ENCODE assay signal across 1 cellular context in the genomic region with DNA sequence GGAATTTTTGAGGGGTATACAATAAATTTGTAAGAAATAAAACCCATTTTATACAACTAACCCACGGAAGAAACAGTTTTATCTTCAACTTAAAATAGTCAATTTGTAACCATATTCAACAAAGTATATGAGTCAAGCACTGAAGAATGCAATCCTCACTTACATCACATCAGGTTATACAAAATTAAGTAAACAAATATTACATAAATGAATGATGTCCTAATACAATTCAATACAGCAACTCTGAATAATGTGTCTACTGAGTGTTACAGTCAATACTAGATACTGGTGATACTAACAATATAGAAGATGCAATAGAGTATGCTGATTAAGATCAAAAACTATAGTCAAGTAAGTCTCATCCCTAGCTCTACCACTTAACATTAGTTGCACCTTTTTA.
TF ChIP-seq lines count a peak whose summit lies in the region.

No MANE protein-coding gene starts in this region.

TF ChIP-seq in IMR-90, 13 proteins besides CTCF, POLR2A, EP300 and RAD21 (continued from another document):
- TF ChIP-seq, protein P1, sequence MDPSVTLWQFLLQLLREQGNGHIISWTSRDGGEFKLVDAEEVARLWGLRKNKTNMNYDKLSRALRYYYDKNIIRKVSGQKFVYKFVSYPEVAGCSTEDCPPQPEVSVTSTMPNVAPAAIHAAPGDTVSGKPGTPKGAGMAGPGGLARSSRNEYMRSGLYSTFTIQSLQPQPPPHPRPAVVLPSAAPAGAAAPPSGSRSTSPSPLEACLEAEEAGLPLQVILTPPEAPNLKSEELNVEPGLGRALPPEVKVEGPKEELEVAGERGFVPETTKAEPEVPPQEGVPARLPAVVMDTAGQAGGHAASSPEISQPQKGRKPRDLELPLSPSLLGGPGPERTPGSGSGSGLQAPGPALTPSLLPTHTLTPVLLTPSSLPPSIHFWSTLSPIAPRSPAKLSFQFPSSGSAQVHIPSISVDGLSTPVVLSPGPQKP (IDR thresholded peaks at IDR 0.05; ENCODE audit: borderline replicate concordance, low read depth, low read length): no peak
- TF ChIP-seq CEBPB (IDR thresholded peaks at IDR 0.05; ENCODE audit: low read depth, low read length): no peak
